Comparison of ENCODE assay signal across 8 cellular contexts in the genomic region with DNA sequence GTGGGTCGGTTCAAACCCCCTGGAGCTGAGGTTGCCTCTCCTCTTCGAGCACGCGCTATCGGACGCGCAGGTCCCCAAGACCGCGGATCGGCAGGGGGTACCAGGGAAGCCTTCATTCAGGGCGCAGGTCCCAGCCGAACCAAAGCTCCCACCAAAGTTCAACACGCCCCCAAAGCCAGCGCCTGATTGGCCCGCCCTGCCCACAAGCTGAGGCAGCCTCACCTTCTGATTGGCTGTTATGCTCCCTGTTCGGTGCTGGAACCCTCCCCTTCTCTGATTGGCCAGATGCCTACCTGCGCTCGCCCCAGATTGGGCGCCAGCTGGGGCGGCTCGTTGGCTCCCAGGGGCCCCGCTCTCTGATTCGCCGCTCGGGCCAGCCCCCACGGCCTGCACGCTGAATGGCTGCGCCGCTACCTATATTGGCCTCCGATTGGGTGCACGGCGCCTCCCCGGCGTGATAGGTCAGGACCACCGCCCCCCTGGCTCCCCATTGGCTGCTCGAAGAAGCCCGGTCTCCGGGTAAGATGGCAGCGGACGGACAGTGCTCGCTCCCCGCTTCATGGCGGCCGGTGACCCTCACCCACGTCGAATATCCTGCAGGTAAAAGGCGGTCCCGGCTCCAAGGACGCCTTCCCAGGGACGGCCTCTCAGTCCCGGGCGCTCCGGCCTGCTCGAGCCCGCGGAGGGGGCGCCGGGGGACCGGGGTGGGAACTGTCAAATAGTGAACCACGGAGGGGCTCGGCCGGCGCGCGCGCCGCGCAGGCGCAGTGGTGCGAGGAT. TPM values are rescaled to one million over a fixed set of nuclear protein-coding genes. Genes with fewer than 3 reads are reported as not detected.
DNase-seq lines count a peak whose midpoint lies in the region; ATAC-seq and TF ChIP-seq lines count a peak whose summit lies in the region.

A gene with protein sequence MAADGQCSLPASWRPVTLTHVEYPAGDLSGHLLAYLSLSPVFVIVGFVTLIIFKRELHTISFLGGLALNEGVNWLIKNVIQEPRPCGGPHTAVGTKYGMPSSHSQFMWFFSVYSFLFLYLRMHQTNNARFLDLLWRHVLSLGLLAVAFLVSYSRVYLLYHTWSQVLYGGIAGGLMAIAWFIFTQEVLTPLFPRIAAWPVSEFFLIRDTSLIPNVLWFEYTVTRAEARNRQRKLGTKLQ (plus strand): TSS at position 504 of the 780 bp plus-strand sequence. CDS start 21 bp downstream, at position 525.

- H3K4me1 ChIP-seq in liver (ENCODE audit: control insufficient read depth in 4 of 4, insufficient read depth in 4 of 4, low read length in 3 of 4) = peaks cover 19 to 74% (median 67%) of the 10 kb centered on the region in 4 donors

- H3K36me3 Mint-ChIP-seq in activated CD4-positive, alpha-beta memory T cell treated with anti-CD3 and anti-CD28 coated beads for 36 hours = no peaks in the 10 kb centered on the region

- CTCF ChIA-PET in activated CD4-positive, alpha-beta memory T cell treated with anti-CD3 and anti-CD28 coated beads for 36 hours (lab: Charles Lee) = interaction anchor here (0.7 to 1.6 kb wide), 4 partner anchors 51 to 379 kb away, joined by 3 to 11 read pairs (median 4); a partner anchor contains a TSS

- TF ChIP-seq RAD21 in liver (IDR thresholded peaks at IDR 0.05) = no peak

- peak within 1 kb of the TSS; percentile 63 to 100 (median 86) for H3K4me3 ChIP-seq in dorsolateral prefrontal cortex
- peak within 1 kb of the TSS; percentile 81 to 87 (median 84) for H3K4me3 ChIP-seq in liver (ENCODE audit: low read depth in 1 of 3, low read length in 3 of 3)

- POLR2A ChIA-PET in activated CD4-positive, alpha-beta memory T cell treated with anti-CD3 and anti-CD28 coated beads for 36 hours (lab: Charles Lee) = interaction anchor here (1.2 to 1.8 kb wide), 2 partner anchors 9 to 30 kb away, joined by 3 to 8 read pairs; a partner anchor contains a TSS

- H3K27me3 Mint-ChIP-seq in activated CD4-positive, alpha-beta memory T cell treated with anti-CD3 and anti-CD28 coated beads for 36 hours = no peaks in the 10 kb centered on the region

- peak within 1 kb of the TSS; percentile 47 to 48 for H3K9ac ChIP-seq in liver (ENCODE audit: low read depth in 1 of 2, low read length in 2 of 2)

- H3K27ac ChIP-seq in dorsolateral prefrontal cortex = peak within 1 kb of the TSS; percentile 17 to 97 (median 87)
- peak within 1 kb of the TSS; percentile 67 to 75 for H3K27ac ChIP-seq in liver (ENCODE audit: low read depth in 1 of 2, low read length in 2 of 2)

- H3K27ac Mint-ChIP-seq in activated CD4-positive, alpha-beta memory T cell treated with anti-CD3 and anti-CD28 coated beads for 36 hours = peak within 1 kb of the TSS; percentile 42

- DNase-seq in CD1c-positive myeloid dendritic cell (ENCODE audit: extremely low spot score) = peak; percentile 100
- DNase-seq in NCI-H82 treated with DMSO at 0.1 percent for 48 hours (lab: John Stamatoyannopoulos, UW; ENCODE audit: unreplicated experiment) = peak; percentile 93
- DNase-seq in activated CD4-positive, alpha-beta memory T cell treated with anti-CD3 and anti-CD28 coated beads for 36 hours = peak; percentile 99
- DNase-seq in dorsolateral prefrontal cortex = peak; percentile 96 to 99 (median 98)
- DNase-seq in stimulated activated CD4-positive, alpha-beta T cell treated with anti-CD3 and anti-CD28 coated beads, Interleukin-4, amount 100 ng/mL, for 24 hours = peak; percentile 99

- H3K4me3 Mint-ChIP-seq in activated CD4-positive, alpha-beta memory T cell treated with anti-CD3 and anti-CD28 coated beads for 36 hours = peak within 1 kb of the TSS; percentile 83

- peaks cover 1 to 9% (median 4%) of the 10 kb centered on the region in 4 donors for H3K36me3 ChIP-seq in liver (ENCODE audit: control insufficient read depth in 4 of 4, insufficient read depth in 3 of 4, low read depth in 1 of 4, low read length in 3 of 4)

- no peaks in the 10 kb centered on the region for H3K9me3 Mint-ChIP-seq in activated CD4-positive, alpha-beta memory T cell treated with anti-CD3 and anti-CD28 coated beads for 36 hours

- intact Hi-C loops in activated CD4-positive, alpha-beta memory T cell treated with anti-CD3 and anti-CD28 coated beads for 36 hours (cut with micrococcal nuclease) = loop anchor here (1.0 kb wide), 2 partner anchors 31 to 44 kb away; a partner anchor contains a TSS
- intact Hi-C loops in dorsolateral prefrontal cortex (cut with DNase I) = loop anchor here (5.0 kb wide), 2 partner anchors 43 to 133 kb away; a partner anchor contains a TSS

- H3K4me1 Mint-ChIP-seq in activated CD4-positive, alpha-beta memory T cell treated with anti-CD3 and anti-CD28 coated beads for 36 hours (ENCODE audit: low read depth) = peaks cover 17% of the 10 kb centered on the region

- peak; percentile 92 for ATAC-seq in GM19438 (IDR thresholded peaks at IDR 0.05; ENCODE audit: low read depth, unreplicated experiment)
- ATAC-seq in HG03575 (IDR thresholded peaks at IDR 0.05; ENCODE audit: extremely low read depth, insufficient number of reproducible peaks, low FRiP score, unreplicated experiment) = peak; percentile 58

- H3K27me3 ChIP-seq in dorsolateral prefrontal cortex (no peaks in the 10 kb centered on the region), liver (ENCODE audit: control insufficient read depth in 4 of 4, insufficient read depth in 4 of 4, low read length in 3 of 4) (no peaks in the 10 kb centered on the region)

- no peaks in the 10 kb centered on the region for H3K9me3 ChIP-seq in liver (ENCODE audit: control insufficient read depth in 4 of 4, low read length in 3 of 4)

- TF ChIP-seq CTCF in dorsolateral prefrontal cortex (IDR thresholded peaks at IDR 0.05 in 54 of 56, conservative IDR thresholded peaks at IDR 0.05 in 2 of 56; ENCODE audit: low read depth in 1 of 56, partially characterized antibody in 56 of 56) (peak in 21 of 56 donors; percentile 5 to 50 (median 21)), liver (IDR thresholded peaks at IDR 0.05; ENCODE audit: low read depth, low read length, missing input control) (no peak)

- WGBS in liver = under 1% methylated on average over 70 of the region's 70 CpGs

TF ChIP-seq in liver, 16 proteins besides CTCF, POLR2A, EP300 and RAD21:
- TF ChIP-seq, protein P1, sequence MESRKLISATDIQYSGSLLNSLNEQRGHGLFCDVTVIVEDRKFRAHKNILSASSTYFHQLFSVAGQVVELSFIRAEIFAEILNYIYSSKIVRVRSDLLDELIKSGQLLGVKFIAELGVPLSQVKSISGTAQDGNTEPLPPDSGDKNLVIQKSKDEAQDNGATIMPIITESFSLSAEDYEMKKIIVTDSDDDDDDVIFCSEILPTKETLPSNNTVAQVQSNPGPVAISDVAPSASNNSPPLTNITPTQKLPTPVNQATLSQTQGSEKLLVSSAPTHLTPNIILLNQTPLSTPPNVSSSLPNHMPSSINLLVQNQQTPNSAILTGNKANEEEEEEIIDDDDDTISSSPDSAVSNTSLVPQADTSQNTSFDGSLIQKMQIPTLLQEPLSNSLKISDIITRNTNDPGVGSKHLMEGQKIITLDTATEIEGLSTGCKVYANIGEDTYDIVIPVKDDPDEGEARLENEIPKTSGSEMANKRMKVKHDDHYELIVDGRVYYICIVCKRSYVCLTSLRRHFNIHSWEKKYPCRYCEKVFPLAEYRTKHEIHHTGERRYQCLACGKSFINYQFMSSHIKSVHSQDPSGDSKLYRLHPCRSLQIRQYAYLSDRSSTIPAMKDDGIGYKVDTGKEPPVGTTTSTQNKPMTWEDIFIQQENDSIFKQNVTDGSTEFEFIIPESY (IDR thresholded peaks at IDR 0.05) = no peak
- TF ChIP-seq NR2F2 (IDR thresholded peaks at IDR 0.05) = peak; percentile 13
- peak; percentile 100 for TF ChIP-seq SP1 (IDR thresholded peaks at IDR 0.05)
- TF ChIP-seq TAF1 (conservative IDR thresholded peaks at IDR 0.05) = no peak
- TF ChIP-seq, protein P2, sequence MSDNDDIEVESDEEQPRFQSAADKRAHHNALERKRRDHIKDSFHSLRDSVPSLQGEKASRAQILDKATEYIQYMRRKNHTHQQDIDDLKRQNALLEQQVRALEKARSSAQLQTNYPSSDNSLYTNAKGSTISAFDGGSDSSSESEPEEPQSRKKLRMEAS (IDR thresholded peaks at IDR 0.05) = no peak
- no peak for TF ChIP-seq HNF4G (IDR thresholded peaks at IDR 0.05)
- peak in 1 of 2 donors; percentile 12 for TF ChIP-seq HNF4A (conservative IDR thresholded peaks at IDR 0.05)
- peak; percentile 15 to 43 for TF ChIP-seq RXRA (IDR thresholded peaks at IDR 0.05)
- TF ChIP-seq YY1 (IDR thresholded peaks at IDR 0.05) = peak; percentile 98
- peak in 1 of 2 donors; percentile 15 for TF ChIP-seq GABPA (IDR thresholded peaks at IDR 0.05 in 1 of 2, conservative IDR thresholded peaks at IDR 0.05 in 1 of 2)

RNA-seq across cellular contexts. Expression of the gene that starts here (rescaled TPM):
- total RNA-seq in activated CD4-positive, alpha-beta memory T cell treated with anti-CD3 and anti-CD28 coated beads for 36 hours = 10 to 100 TPM; 13.9 to 15.3 TPM
- total RNA-seq in dorsolateral prefrontal cortex (10 to 100 TPM in 118 of 120 experiments, 1 to 10 TPM in 2; 9.9 to 26.6 (median 16.5) TPM), liver (10 to 100 TPM; 15.3 to 15.6 TPM)
- 10 to 100 TPM; 14.6 to 14.8 TPM for polyA plus RNA-seq in liver

Comparison
In these comparisons a context has a peak if more than half of its experiments do, and no peak if none do; other contexts are left out.
1. Peak in every context shown above with its lines: DNase-seq, ATAC-seq, H3K4me3 ChIP-seq and H3K27ac ChIP-seq.